Comparison of ENCODE assay signal across 17 cellular contexts in genomic region chr1:244866355-244866754, GRCh38. TPM values are rescaled to one million over a fixed set of nuclear protein-coding genes. Genes with fewer than 3 reads are reported as not detected.
DNase-seq lines count a peak whose midpoint lies in the region; ATAC-seq, FAIRE-seq and TF ChIP-seq lines count a peak whose summit lies in the region.
"Had no signal": no experiment of that assay in that cellular context is flagged by ENCODE, and none has a peak within 500 bp of the region (broad histone marks: within the 10 kb centered on the region; RNA-seq: fewer than 3 reads in every experiment).

No MANE protein-coding gene starts in this region.

- H3K4me2 ChIP-seq in K562 (ENCODE audit: insufficient read depth, low read length) = peak overlapping the region; percentile 11; the same call in 1 of the 2 replicates
- H3K4me2 ChIP-seq in neural progenitor cell = no peak overlapping the region

- in situ Hi-C loops in K562 (cut with MboI) = loop anchor here (5.0 kb wide), 1 partner anchor 101 kb away; a partner anchor contains a TSS

- ATAC-seq in K562 = no peak
- ATAC-seq in GM21360 (IDR thresholded peaks at IDR 0.05; ENCODE audit: unreplicated experiment) = no peak
- ATAC-seq: activated naive CD4-positive, alpha-beta T cell treated with anti-CD3 and anti-CD28 coated beads, Interleukin-2, amount 50 U/mL, for 72 hours; stimulated activated naive CD8-positive, alpha-beta T cell treated with anti-CD3 and anti-CD28 coated beads, Interleukin-15, Interleukin-2, amounts not matched to agents 100 U/mL and 50 U/mL, for 24 hours had no signal

- H3K79me2 ChIP-seq in K562 (ENCODE audit: control insufficient read depth, insufficient read depth, low read length) (peaks cover 49% of the 10 kb centered on the region), neural progenitor cell (ENCODE audit: low read depth) (peaks cover 46% of the 10 kb centered on the region)

- WGBS in K562 (ENCODE audit: insufficient coverage, low coverage, missing lambda C conversion rate) = 20% methylated on average over 1 of the region's 1 CpG

- intact Hi-C loops in CD4-positive, alpha-beta memory T cell (cut with micrococcal nuclease) = loop anchor here (10.0 kb wide), 2 partner anchors 822 to 1022 kb away; no protein-coding TSS in a partner anchor
- intact Hi-C loops in K562 (cut with micrococcal nuclease) = no loop called here

- TF ChIP-seq RAD21 in K562 (CRISPR knock-in tag; conservative IDR thresholded peaks at IDR 0.05 in 1 of 2, IDR thresholded peaks at IDR 0.05 in 1 of 2) = no peak

- BruUV-seq in K562 (replicated peaks; lab: Mats Ljungman, UMichigan) = no TSS peak

- H3K4me1 Mint-ChIP-seq in CD4-positive, alpha-beta memory T cell = peaks cover 14 to 51% (median 23%) of the 10 kb centered on the region in 4 donors
- peaks cover 42% of the 10 kb centered on the region for H3K4me1 Mint-ChIP-seq in neural progenitor cell

- FAIRE-seq in K562 (lab: Jason Lieb, UNC) (no peak), RCC 7860 (lab: Jason Lieb, UNC) (no peak)
- FAIRE-seq: HTR-8/SVneo had no signal

- no peaks in the 10 kb centered on the region for H3K9me3 ChIP-seq in CD4-positive, alpha-beta memory T cell (ENCODE audit: control insufficient read depth in 1 of 2, low read length in 2 of 2)
- no peaks in the 10 kb centered on the region for H3K9me3 ChIP-seq in HEK293 (ENCODE audit: control insufficient read depth, insufficient read depth, low read depth, low read length)
- H3K9me3 ChIP-seq in K562 (replicated peaks; ENCODE audit: control insufficient read depth, insufficient read depth, low read depth, low read length) = no peaks in the 10 kb centered on the region
- H3K9me3 ChIP-seq in neural progenitor cell (ENCODE audit: low read depth) = no peaks in the 10 kb centered on the region

- TF ChIP-seq CTCF in HEK293 (tag by site-specific recombination; IDR thresholded peaks at IDR 0.05) = no peak
- no peak for TF ChIP-seq CTCF in K562 (IDR thresholded peaks at IDR 0.05 in 2 of 3, conservative IDR thresholded peaks at IDR 0.05 in 1 of 3; ENCODE audit: insufficient read depth in 2 of 3, low read depth in 1 of 3, low read length in 3 of 3)
- TF ChIP-seq CTCF in neural progenitor cell (IDR thresholded peaks at IDR 0.05) = no peak

- no peak overlapping the region for H3K4me3 ChIP-seq in CD4-positive, alpha-beta memory T cell (ENCODE audit: low read length in 2 of 2)
- H3K4me3 ChIP-seq in HEK293 (ENCODE audit: low read depth, low read length) (no peak overlapping the region), K562 (no peak overlapping the region), neural progenitor cell (no peak overlapping the region)
- H3K4me3 ChIP-seq: coronary artery had no signal

- POLR2A ChIA-PET in CD4-positive, alpha-beta memory T cell (lab: Charles Lee; ENCODE audit: partially characterized antibody) = interaction anchor here (9.8 to 25.4 kb wide), 2 partner anchors 22 to 105 kb away, joined by 356 to 1465 read pairs; partner anchors contain the start of gene COX20
- POLR2A ChIA-PET in HEK293 (lab: Yijun Ruan, JAX) = interaction anchor here (1.0 to 1.8 kb wide), 2 partner anchors 9 to 105 kb away, joined by 4 to 5 read pairs; no protein-coding TSS in a partner anchor
- POLR2A ChIA-PET in K562 (lab: Yijun Ruan, JAX) = interaction anchor here (0.6 to 24.0 kb wide), 4 partner anchors 8 to 186 kb away, joined by 3 to 485 read pairs (median 8); partner anchors contain the start of gene COX20

- H3F3A ChIP-seq in neural progenitor cell (ENCODE audit: low read depth) = peaks cover 40% of the 10 kb centered on the region

- H3K9me1 ChIP-seq in K562 (ENCODE audit: control insufficient read depth, insufficient read depth, low read length) = no peaks in the 10 kb centered on the region

- peaks cover 5% of the 10 kb centered on the region for H3K36me3 ChIP-seq in CD4-positive, alpha-beta memory T cell (ENCODE audit: insufficient read depth, low read length)
- H3K36me3 ChIP-seq in HEK293 (ENCODE audit: control insufficient read depth in 2 of 2, insufficient read depth in 1 of 2, low read length in 2 of 2) (peaks cover 4 to 18% of the 10 kb centered on the region in 2 experiments; a peak in 2 of 3 replicates), K562 (ENCODE audit: control insufficient read depth, insufficient read depth, low read length) (peaks cover 21% of the 10 kb centered on the region), neural progenitor cell (no peaks in the 10 kb centered on the region)

- peaks cover 0 to 6% (median 0%) of the 10 kb centered on the region in 8 donors for H3K9me3 Mint-ChIP-seq in CD4-positive, alpha-beta memory T cell
- no peaks in the 10 kb centered on the region for H3K9me3 Mint-ChIP-seq in neural progenitor cell
- H3K9me3 Mint-ChIP-seq: activated naive CD4-positive, alpha-beta T cell treated with anti-CD3 and anti-CD28 coated beads, Interleukin-2, amount 50 U/mL, for 72 hours; HFFc6 had no signal

- H3K4me1 ChIP-seq in CD4-positive, alpha-beta memory T cell (ENCODE audit: insufficient read depth, low read length) = peaks cover 20% of the 10 kb centered on the region
- H3K4me1 ChIP-seq in HEK293 (ENCODE audit: control insufficient read depth, insufficient read depth, low read length) (peaks cover 5% of the 10 kb centered on the region), K562 (replicated peaks in 1 of 2; ENCODE audit: control insufficient read depth in 2 of 2, insufficient read depth in 2 of 2, low read length in 2 of 2) (peaks cover 9 to 11% of the 10 kb centered on the region in 2 experiments; a peak in 3 of 5 replicates), neural progenitor cell (peaks cover 11% of the 10 kb centered on the region)

- no peak for TF ChIP-seq POLR2A in K562 (conservative IDR thresholded peaks at IDR 0.05)

- H2AFZ ChIP-seq in K562 (ENCODE audit: low read depth, low read length) = peak overlapping the region; percentile 91
- no peak overlapping the region for H2AFZ ChIP-seq in neural progenitor cell (replicated peaks)

- TF ChIP-seq EP300 in K562 (IDR thresholded peaks at IDR 0.05; ENCODE audit: low read length) = no peak

- H3K27ac ChIP-seq in CD4-positive, alpha-beta memory T cell (ENCODE audit: low read depth, low read length) = peak overlapping the region; percentile 19
- H3K27ac ChIP-seq in HEK293 (ENCODE audit: extremely low read depth, low read depth, low read length) (no peak overlapping the region; the same call in 1 of the 2 replicates), K562 (ENCODE audit: extremely low read depth, low read depth, low read length) (peak overlapping the region; percentile 98; the same call in 2 of the 3 replicates), neural progenitor cell (peak overlapping the region; percentile 30)

- H4K20me1 ChIP-seq in K562 (replicated peaks; ENCODE audit: control insufficient read depth, insufficient read depth, low read length) (peaks cover 20% of the 10 kb centered on the region), neural progenitor cell (ENCODE audit: low read depth) (peaks cover 15% of the 10 kb centered on the region)

- CTCF ChIA-PET in CD4-positive, alpha-beta memory T cell (lab: Charles Lee; ENCODE audit: partially characterized antibody) = interaction anchor here (6.2 to 6.5 kb wide), 2 partner anchors 30 to 65 kb away, joined by 34 to 97 read pairs; partner anchors contain the start of gene COX20
- CTCF ChIA-PET in HEK293 (lab: Yijun Ruan, JAX) (interaction anchor here (6.6 kb wide), 1 partner anchor 176 kb away, joined by 38 read pairs; no protein-coding TSS in a partner anchor), K562 (lab: Yijun Ruan, JAX; ENCODE audit: low intra/inter-chr PET ratio) (interaction anchor here (1.0 kb wide), 1 partner anchor 31 kb away, joined by 4 read pairs; the partner anchor contains the start of gene COX20)

- no peaks in the 10 kb centered on the region for H3K27me3 ChIP-seq in CD4-positive, alpha-beta memory T cell (ENCODE audit: insufficient read depth, low read length)
- H3K27me3 ChIP-seq in K562 (ENCODE audit: control insufficient read depth in 2 of 2, insufficient read depth in 2 of 2, low read length in 2 of 2) (no peaks in the 10 kb centered on the region), neural progenitor cell (no peaks in the 10 kb centered on the region)

- peak overlapping the region; percentile 36 to 100 (median 71) for H3K27ac Mint-ChIP-seq in CD4-positive, alpha-beta memory T cell
- no peak overlapping the region for H3K27ac Mint-ChIP-seq in neural progenitor cell

- H3K9ac ChIP-seq in K562 (ENCODE audit: insufficient read depth in 1 of 2, low read depth in 2 of 2, low read length in 2 of 2) (peak overlapping the region in 1 of 2 experiments; percentile 98; a peak in 1 of 4 replicates), neural progenitor cell (no peak overlapping the region)

- DNase-seq in CD4-positive, alpha-beta memory T cell = no peak
- DNase-seq in K562 (ENCODE audit: extremely low read depth in 1 of 4, low spot score in 3 of 4) = no peak
- DNase-seq in neural progenitor cell (ENCODE audit: low spot score) = no peak
- DNase-seq in 8988T = no peak
- DNase-seq in NCI-H1417 treated with DMSO at 0.1 percent for 48 hours (lab: John Stamatoyannopoulos, UW) = no peak
- DNase-seq in RCC 7860 (ENCODE audit: low spot score) = no peak
- DNase-seq: GDM1; HFFc6; NCI-H1105 treated with DMSO at 0.1 percent for 48 hours; NCI-H510A; stimulated activated naive CD8-positive, alpha-beta T cell treated with anti-CD3 and anti-CD28 coated beads, Interleukin-15, Interleukin-2, amounts not matched to agents 100 U/mL and 50 U/mL, for 24 hours had no signal

- peaks cover 0 to 1% of the 10 kb centered on the region in 2 donors for H3K27me3 Mint-ChIP-seq in CD4-positive, alpha-beta memory T cell
- H3K27me3 Mint-ChIP-seq in neural progenitor cell (ENCODE audit: insufficient read depth, low read depth) = peaks cover 8% of the 10 kb centered on the region

- H3K4me3 Mint-ChIP-seq in CD4-positive, alpha-beta memory T cell = no peak overlapping the region
- H3K4me3 Mint-ChIP-seq in neural progenitor cell = peak overlapping the region; percentile 3
- H3K4me3 Mint-ChIP-seq: CD14-positive monocyte, HFFc6 had no signal

- H3K36me3 Mint-ChIP-seq in CD4-positive, alpha-beta memory T cell = peaks cover 10 to 27% of the 10 kb centered on the region in 2 donors
- peaks cover 8% of the 10 kb centered on the region for H3K36me3 Mint-ChIP-seq in neural progenitor cell

RNA-seq across cellular contexts. Expression of gene HNRNPU, which starts 2.0 kb away (rescaled TPM):
- total RNA-seq in CD4-positive, alpha-beta memory T cell = 100 to 1,000 TPM; 370 to 385 TPM
- 100 to 1,000 TPM; 126 to 357 TPM for polyA plus RNA-seq in CD4-positive, alpha-beta memory T cell
- 223 and 1,039 TPM in 2 replicates for total RNA-seq in K562 (2011; cell fraction: chromatin; rRNA removed; ENCODE audit: low replicate concordance)
- total RNA-seq in K562 (2011; cell fraction: nucleolus; rRNA removed) = 91.7 and 116 TPM in 2 replicates
- 330 and 565 TPM in 2 replicates for total RNA-seq in K562 (2011; cell fraction: nucleoplasm; rRNA removed)
- total RNA-seq in K562 (2014; rRNA removed) (668 and 711 TPM in 2 replicates), K562 (2014; rRNA removed; fragmentation: Illumina TruSeq; extraction: Trizol) (445 and 505 TPM in 2 replicates), K562 (2015; rRNA removed; fragmentation: Illumina TruSeq; extraction: Trizol) (643 and 670 TPM in 2 replicates), K562 (2021) (482 and 577 TPM in 2 replicates), neural progenitor cell (ENCODE audit: low replicate concordance) (543 and 856 TPM in 2 replicates)
- polyA plus RNA-seq in K562 (2011; rRNA removed) (268 and 377 TPM in 2 replicates), K562 (2014; fragmentation: Illumina TruSeq; extraction: Trizol) (629 and 777 TPM in 2 replicates), K562 (2014; fragmentation: Nextera tagmentation; extraction: Ambion mirVana) (100 to 1,000 TPM; 159 to 174 TPM), K562 (2014; rRNA removed) (519 and 621 TPM in 2 replicates)
- polyA plus RNA-seq in K562 (2011; cell fraction: cytosol; rRNA removed) = 76.3 and 102 TPM in 2 replicates
- 225 and 265 TPM in 2 replicates for polyA plus RNA-seq in K562 (2011; cell fraction: nucleus; rRNA removed)
- 288 and 679 TPM in 2 replicates for polyA plus RNA-seq in K562 (2012)
- 545 and 750 TPM in 2 replicates for polyA minus RNA-seq in K562 (2011; rRNA and poly(A)+ RNA removed)
- 202 and 313 TPM in 2 replicates for polyA minus RNA-seq in K562 (2011; cell fraction: cytosol; rRNA and poly(A)+ RNA removed)
- polyA minus RNA-seq in K562 (2011; cell fraction: nucleus; rRNA and poly(A)+ RNA removed) = 148 and 261 TPM in 2 replicates

RNA-seq across cellular contexts. Expression of gene COX20, which starts 30.9 kb away (rescaled TPM):
- 10 to 100 TPM; 31.3 to 32.9 TPM for total RNA-seq in CD4-positive, alpha-beta memory T cell
- 10 to 100 TPM; 42.8 to 65.7 TPM for polyA plus RNA-seq in CD4-positive, alpha-beta memory T cell
- total RNA-seq in K562 (2011; cell fraction: chromatin; rRNA removed; ENCODE audit: low replicate concordance) = 12.0 and 57.2 TPM in 2 replicates
- 9.8 and 15.1 TPM in 2 replicates for total RNA-seq in K562 (2011; cell fraction: nucleolus; rRNA removed)
- total RNA-seq in K562 (2011; cell fraction: nucleoplasm; rRNA removed) = 27.4 and 66.6 TPM in 2 replicates
- total RNA-seq in K562 (2014; rRNA removed) (41.5 and 47.2 TPM in 2 replicates), K562 (2014; rRNA removed; fragmentation: Illumina TruSeq; extraction: Trizol) (72.8 and 92.9 TPM in 2 replicates), K562 (2015; rRNA removed; fragmentation: Illumina TruSeq; extraction: Trizol) (77.9 and 84.3 TPM in 2 replicates), K562 (2021) (51.6 and 60.0 TPM in 2 replicates), neural progenitor cell (ENCODE audit: low replicate concordance) (24.0 and 81.6 TPM in 2 replicates)
- polyA plus RNA-seq in K562 (2011; rRNA removed) (30.6 and 55.6 TPM in 2 replicates), K562 (2014; fragmentation: Illumina TruSeq; extraction: Trizol) (99.5 and 106 TPM in 2 replicates), K562 (2014; fragmentation: Nextera tagmentation; extraction: Ambion mirVana) (100 to 1,000 TPM; 145 to 171 TPM), K562 (2014; rRNA removed) (122 and 192 TPM in 2 replicates)
- polyA plus RNA-seq in K562 (2011; cell fraction: cytosol; rRNA removed) = 10.0 and 20.6 TPM in 2 replicates
- polyA plus RNA-seq in K562 (2011; cell fraction: nucleus; rRNA removed) = 19.3 and 20.9 TPM in 2 replicates
- 47.6 and 108 TPM in 2 replicates for polyA plus RNA-seq in K562 (2012)
- 27.2 and 34.7 TPM in 2 replicates for polyA minus RNA-seq in K562 (2011; rRNA and poly(A)+ RNA removed)
- polyA minus RNA-seq in K562 (2011; cell fraction: cytosol; rRNA and poly(A)+ RNA removed) = 6.5 and 6.7 TPM in 2 replicates
- 30.8 and 45.2 TPM in 2 replicates for polyA minus RNA-seq in K562 (2011; cell fraction: nucleus; rRNA and poly(A)+ RNA removed)
